ENCODE assay signal across 25 cellular contexts in genomic region chr7:75058406-75058805, GRCh38. TPM values are rescaled to one million over a fixed set of nuclear protein-coding genes. Genes with fewer than 3 reads are reported as not detected.
A peak's percentile ranks its signal among the peaks of the same experiment; 100 is the strongest.
DNase-seq lines count a peak whose midpoint lies in the region; ATAC-seq, FAIRE-seq and TF ChIP-seq lines count a peak whose summit lies in the region.
"Had no signal": no experiment of that assay in that cellular context is flagged by ENCODE, and none has a peak within 500 bp of the region (broad histone marks: within the 10 kb centered on the region; RNA-seq: fewer than 3 reads in every experiment).

No MANE protein-coding gene starts in this region.

- DNase-seq in left ventricle myocardium superior (peak; percentile 15), heart left ventricle (no peak), K562 (ENCODE audit: extremely low read depth in 1 of 4, low spot score in 3 of 4) (no peak), nephron progenitor cell (no peak), GM19238 (ENCODE audit: insufficient read length, low spot score) (no peak)
- DNase-seq: AML-193; Caco-2; Calu3; CD4-positive, alpha-beta T cell; CD8-positive, alpha-beta T cell; DMS53; DMS79; DND-41; EL; GDM1 had no signal

- POLR2A ChIA-PET in K562 (lab: Yijun Ruan, JAX) = interaction anchor here (1.1 kb wide), 1 partner anchor 12 kb away, joined by 3 read pairs; no protein-coding TSS in a partner anchor

- peaks cover 0 to 100% (median 98%) of the 10 kb centered on the region in 9 donors for H3K36me3 ChIP-seq in heart left ventricle
- peaks cover 97% of the 10 kb centered on the region for H3K36me3 ChIP-seq in K562 (ENCODE audit: control insufficient read depth, insufficient read depth, low read length)

- H3K4me3 Mint-ChIP-seq in nephron progenitor cell = no peak overlapping the region
- H3K4me3 Mint-ChIP-seq: B cell; CD4-positive, alpha-beta T cell; CD8-positive, alpha-beta T cell had no signal

- 96 to 98% (median 98%) methylated on average over 14 to 15 of the region's 15 CpGs for WGBS in heart left ventricle, 4 donors
- WGBS in K562 (ENCODE audit: insufficient coverage, low coverage, missing lambda C conversion rate) = 98% methylated on average over 15 of the region's 15 CpGs

- peaks cover 79% of the 10 kb centered on the region for H3K36me3 Mint-ChIP-seq in nephron progenitor cell (ENCODE audit: low read depth)

- no peaks in the 10 kb centered on the region for H3K27me3 ChIP-seq in heart left ventricle
- no peaks in the 10 kb centered on the region for H3K27me3 ChIP-seq in K562 (ENCODE audit: control insufficient read depth in 2 of 2, insufficient read depth in 2 of 2, low read length in 2 of 2)
- H3K27me3 ChIP-seq: BLaER1 treated with 17β-estradiol and CSF1 and Interleukin-3, amounts not matched to agents 10 nM and 100 nM had no signal

- no peak for TF ChIP-seq CTCF in heart left ventricle (IDR thresholded peaks at IDR 0.05)
- no peak for TF ChIP-seq CTCF in K562 (IDR thresholded peaks at IDR 0.05 in 2 of 3, conservative IDR thresholded peaks at IDR 0.05 in 1 of 3; ENCODE audit: insufficient read depth in 2 of 3, low read depth in 1 of 3, low read length in 3 of 3)
- no peak for TF ChIP-seq CTCF in nephron progenitor cell (IDR thresholded peaks at IDR 0.05)

- no peak for ATAC-seq in left ventricle myocardium superior
- ATAC-seq in heart left ventricle = no peak
- ATAC-seq in K562 = no peak
- ATAC-seq: A549; CD8-positive, alpha-beta T cell; GM12878 had no signal

- H3K4me1 Mint-ChIP-seq in nephron progenitor cell = no peaks in the 10 kb centered on the region
- H3K4me1 Mint-ChIP-seq: B cell had no signal

- TF ChIP-seq RAD21 in K562 (CRISPR knock-in tag; conservative IDR thresholded peaks at IDR 0.05 in 1 of 2, IDR thresholded peaks at IDR 0.05 in 1 of 2) = no peak

- H3K4me3 ChIP-seq in heart left ventricle (no peak overlapping the region), K562 (no peak overlapping the region)
- H3K4me3 ChIP-seq: A549; BLaER1 treated with 17β-estradiol and CSF1 and Interleukin-3, amounts not matched to agents 10 nM and 100 nM; GM12878 had no signal

- no peak overlapping the region for H3K27ac ChIP-seq in heart left ventricle
- H3K27ac ChIP-seq in K562 (ENCODE audit: extremely low read depth, low read depth, low read length) = no peak overlapping the region
- H3K27ac ChIP-seq: 22Rv1; A549; BLaER1 treated with 17β-estradiol and CSF1 and Interleukin-3, amounts not matched to agents 10 nM and 100 nM; C4-2B had no signal

- TF ChIP-seq POLR2A in heart left ventricle (IDR thresholded peaks at IDR 0.05) = no peak
- no peak for TF ChIP-seq POLR2A in K562 (conservative IDR thresholded peaks at IDR 0.05)

- H3K27me3 Mint-ChIP-seq in nephron progenitor cell (ENCODE audit: low read depth, poor library complexity) = no peaks in the 10 kb centered on the region
- H3K27me3 Mint-ChIP-seq: B cell; CD4-positive, alpha-beta T cell had no signal

- TF ChIP-seq EP300 in K562 (IDR thresholded peaks at IDR 0.05; ENCODE audit: low read length) = no peak

- no peaks in the 10 kb centered on the region for H3K9me1 ChIP-seq in K562 (ENCODE audit: control insufficient read depth, insufficient read depth, low read length)

- no peak overlapping the region for H2AFZ ChIP-seq in K562 (ENCODE audit: low read depth, low read length)

- FAIRE-seq in K562 (lab: Jason Lieb, UNC) = no peak
- FAIRE-seq: A549, D721Med, GM12878, GM12892, GM18507, GM19239 had no signal

- intact Hi-C loops in left ventricle myocardium superior (cut with micrococcal nuclease) (no loop called here), heart left ventricle (cut with DNase I) (no loop called here), K562 (cut with micrococcal nuclease) (no loop called here)

- H3K9me3 ChIP-seq in heart left ventricle (no peaks in the 10 kb centered on the region), K562 (replicated peaks; ENCODE audit: control insufficient read depth, insufficient read depth, low read depth, low read length) (no peaks in the 10 kb centered on the region)
- H3K9me3 ChIP-seq: A549; BLaER1 treated with 17β-estradiol and CSF1 and Interleukin-3, amounts not matched to agents 10 nM and 100 nM; Caco-2 had no signal

- no peaks in the 10 kb centered on the region; the same call in none of the 2 replicates for H4K20me1 ChIP-seq in K562 (replicated peaks; ENCODE audit: control insufficient read depth, insufficient read depth, low read length)

- H3K4me1 ChIP-seq in heart left ventricle (peaks cover 0 to 36% (median 13%) of the 10 kb centered on the region in 12 donors), K562 (replicated peaks in 1 of 2; ENCODE audit: control insufficient read depth in 2 of 2, insufficient read depth in 2 of 2, low read length in 2 of 2) (no peaks in the 10 kb centered on the region)
- H3K4me1 ChIP-seq: A549, Caco-2 had no signal

- no peak overlapping the region for H3K9ac ChIP-seq in K562 (ENCODE audit: insufficient read depth in 1 of 2, low read depth in 2 of 2, low read length in 2 of 2)
- H3K9ac ChIP-seq: BLaER1 treated with 17β-estradiol and CSF1 and Interleukin-3, amounts not matched to agents 10 nM and 100 nM had no signal

- no peak overlapping the region for H3K4me2 ChIP-seq in K562 (ENCODE audit: insufficient read depth, low read length)
- H3K4me2 ChIP-seq: A549; BLaER1 treated with 17β-estradiol and CSF1 and Interleukin-3, amounts not matched to agents 10 nM and 100 nM had no signal

- no peak overlapping the region for H3K27ac Mint-ChIP-seq in nephron progenitor cell
- H3K27ac Mint-ChIP-seq: B cell; CD4-positive, alpha-beta T cell; CD8-positive, alpha-beta T cell had no signal

- no peaks in the 10 kb centered on the region for H3K9me3 Mint-ChIP-seq in nephron progenitor cell
- H3K9me3 Mint-ChIP-seq: CD4-positive, alpha-beta T cell; CD8-positive, alpha-beta T cell had no signal

- in situ Hi-C loops in K562 (cut with MboI) = loop anchor here (25.0 kb wide), 2 partner anchors 179 to 1579 kb away; partner anchors contain the start of gene POMZP3

- H3K79me2 ChIP-seq in K562 (ENCODE audit: control insufficient read depth, insufficient read depth, low read length) = no peaks in the 10 kb centered on the region

- no TSS peak for BruUV-seq in K562 (replicated peaks; lab: Mats Ljungman, UMichigan)

- CTCF ChIA-PET in K562 (lab: Yijun Ruan, JAX; ENCODE audit: low intra/inter-chr PET ratio) = no interaction called here

TF ChIP-seq in K562, 482 proteins besides CTCF, POLR2A, EP300 and RAD21:
- TF ChIP-seq POLR2G (IDR thresholded peaks at IDR 0.05; ENCODE audit: low read depth, low read length) (0 out of 2 replicates have a peak, but pooled peaks have one; percentile 18), SMARCB1 (IDR thresholded peaks at IDR 0.05; ENCODE audit: insufficient read length, low read depth) (no peak)
TF ChIP-seq in K562: peak in this region for 1.

RNA-seq across cellular contexts. Expression of gene RCC1L, which starts 15.2 kb away (rescaled TPM):
- total RNA-seq in left ventricle myocardium superior (49.3 TPM), heart left ventricle (10 to 100 TPM; 36.5 to 54.1 (median 47.9) TPM), K562 (2014; rRNA removed) (103 TPM in 2 replicates), K562 (2014; rRNA removed; fragmentation: Illumina TruSeq; extraction: Trizol) (54.8 and 61.6 TPM in 2 replicates), K562 (2015; rRNA removed; fragmentation: Illumina TruSeq; extraction: Trizol) (63.5 and 64.7 TPM in 2 replicates), K562 (2021) (97.2 and 104 TPM in 2 replicates)
- polyA plus RNA-seq in heart left ventricle (10 to 100 TPM; 41.0 to 43.7 TPM), K562 (2011; rRNA removed) (58.2 and 75.8 TPM in 2 replicates), K562 (2014; fragmentation: Illumina TruSeq; extraction: Trizol) (87.3 and 95.3 TPM in 2 replicates), K562 (2014; fragmentation: Nextera tagmentation; extraction: Ambion mirVana) (1 to 10 TPM; 1.6 to 4.0 TPM), K562 (2014; rRNA removed) (88.8 and 89.8 TPM in 2 replicates)
- 40.0 and 67.1 TPM in 2 replicates for total RNA-seq in K562 (2011; cell fraction: chromatin; rRNA removed; ENCODE audit: low replicate concordance)
- 37.7 and 41.1 TPM in 2 replicates for total RNA-seq in K562 (2011; cell fraction: nucleolus; rRNA removed)
- total RNA-seq in K562 (2011; cell fraction: nucleoplasm; rRNA removed) = 32.6 and 36.3 TPM in 2 replicates
- polyA plus RNA-seq in K562 (2011; cell fraction: cytosol; rRNA removed) = 52.0 and 58.7 TPM in 2 replicates
- 32.6 and 33.3 TPM in 2 replicates for polyA plus RNA-seq in K562 (2011; cell fraction: nucleus; rRNA removed)
- polyA plus RNA-seq in K562 (2012) = 60.9 and 95.2 TPM in 2 replicates
- polyA minus RNA-seq in K562 (2011; rRNA and poly(A)+ RNA removed) = 35.3 and 51.6 TPM in 2 replicates
- polyA minus RNA-seq in K562 (2011; cell fraction: cytosol; rRNA and poly(A)+ RNA removed) = 14.3 and 22.3 TPM in 2 replicates
- 12.6 and 13.2 TPM in 2 replicates for polyA minus RNA-seq in K562 (2011; cell fraction: nucleus; rRNA and poly(A)+ RNA removed)

RNA-seq across cellular contexts. Expression of gene GTF2IRD2B, which starts 34.0 kb away (rescaled TPM):
- total RNA-seq in left ventricle myocardium superior (30.8 TPM), heart left ventricle (10 to 100 TPM; 22.5 to 65.9 (median 36.7) TPM), K562 (2014; rRNA removed) (6.6 and 15.4 TPM in 2 replicates), K562 (2014; rRNA removed; fragmentation: Illumina TruSeq; extraction: Trizol) (6.9 and 8.5 TPM in 2 replicates), K562 (2015; rRNA removed; fragmentation: Illumina TruSeq; extraction: Trizol) (7.6 and 10.7 TPM in 2 replicates), K562 (2021) (8.6 and 10.2 TPM in 2 replicates)
- polyA plus RNA-seq in heart left ventricle (10 to 100 TPM; 11.0 to 19.5 TPM), K562 (2011; rRNA removed) (10.3 and 12.3 TPM in 2 replicates), K562 (2014; fragmentation: Illumina TruSeq; extraction: Trizol) (3.1 and 3.3 TPM in 2 replicates), K562 (2014; fragmentation: Nextera tagmentation; extraction: Ambion mirVana) (1 to 10 TPM; 1.2 to 1.5 TPM), K562 (2014; rRNA removed) (9.9 and 13.3 TPM in 2 replicates)
- total RNA-seq in K562 (2011; cell fraction: chromatin; rRNA removed; ENCODE audit: low replicate concordance) = 22.2 and 28.1 TPM in 2 replicates
- 9.6 and 12.2 TPM in 2 replicates for total RNA-seq in K562 (2011; cell fraction: nucleolus; rRNA removed)
- total RNA-seq in K562 (2011; cell fraction: nucleoplasm; rRNA removed) = 10.9 and 17.3 TPM in 2 replicates
- 5.9 and 8.6 TPM in 2 replicates for polyA plus RNA-seq in K562 (2011; cell fraction: cytosol; rRNA removed)
- 9.7 and 10.1 TPM in 2 replicates for polyA plus RNA-seq in K562 (2011; cell fraction: nucleus; rRNA removed)
- 11.1 and 13.1 TPM in 2 replicates for polyA plus RNA-seq in K562 (2012)
- 8.2 and 13.5 TPM in 2 replicates for polyA minus RNA-seq in K562 (2011; rRNA and poly(A)+ RNA removed)
- 2.7 and 4.7 TPM in 2 replicates for polyA minus RNA-seq in K562 (2011; cell fraction: cytosol; rRNA and poly(A)+ RNA removed)
- polyA minus RNA-seq in K562 (2011; cell fraction: nucleus; rRNA and poly(A)+ RNA removed) = 3.9 and 7.1 TPM in 2 replicates
